In the genomic region with DNA sequence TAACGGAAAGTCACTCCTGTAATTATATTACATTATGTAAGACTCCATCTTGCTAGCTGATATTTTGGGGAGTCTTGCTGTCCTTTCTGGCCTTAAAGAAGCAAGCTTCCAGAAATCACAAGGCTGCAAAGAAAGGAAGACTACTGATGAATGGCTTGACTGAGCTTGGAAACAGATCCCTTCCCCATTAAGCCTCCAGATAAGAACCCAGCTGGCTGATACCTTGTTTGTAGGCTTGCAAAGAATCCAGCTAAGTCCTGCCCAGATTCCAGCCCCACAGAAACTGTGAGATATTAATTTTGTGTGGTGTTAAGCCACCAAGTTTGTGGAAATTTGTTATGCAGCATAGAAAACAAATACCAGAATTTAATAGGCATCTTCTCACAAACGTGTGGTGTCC, we compare ENCODE assay signal across 26 cellular contexts. TPM values are rescaled to one million over a fixed set of nuclear protein-coding genes. Genes with fewer than 3 reads are reported as not detected.
A peak's percentile ranks its signal among the peaks of the same experiment; 100 is the strongest.
DNase-seq lines count a peak whose midpoint lies in the region; ATAC-seq, FAIRE-seq and TF ChIP-seq lines count a peak whose summit lies in the region.
"Had no signal": no experiment of that assay in that cellular context is flagged by ENCODE, and none has a peak within 500 bp of the region (broad histone marks: within the 10 kb centered on the region; RNA-seq: fewer than 3 reads in every experiment).

No MANE protein-coding gene starts in this region.

- no peaks in the 10 kb centered on the region for H3K27me3 Mint-ChIP-seq in activated T-cell treated with anti-CD3 and anti-CD28 coated beads, Interleukin-2, amount 50 U/mL, for 72 hours (ENCODE audit: low read depth)
- H3K27me3 Mint-ChIP-seq: CD4-positive, alpha-beta T cell had no signal

- H2BK5ac ChIP-seq in mesendoderm (ENCODE audit: low read length) = no peak overlapping the region

- no peaks in the 10 kb centered on the region for H3K4me1 Mint-ChIP-seq in activated T-cell treated with anti-CD3 and anti-CD28 coated beads, Interleukin-2, amount 50 U/mL, for 72 hours (ENCODE audit: low read depth)
- H3K4me1 Mint-ChIP-seq: CD14-positive monocyte had no signal

- H3K27ac ChIP-seq in A549 = peak overlapping the region; percentile 43 to 82
- peak overlapping the region; percentile 98 for H3K27ac ChIP-seq in Panc1 (ENCODE audit: low read length)
- no peak overlapping the region for H3K27ac ChIP-seq in mesendoderm (ENCODE audit: low read depth, low read length)
- no peak overlapping the region for H3K27ac ChIP-seq in gastrocnemius medialis
- H3K27ac ChIP-seq: 22Rv1; BLaER1 treated with 17β-estradiol and CSF1 and Interleukin-3, amounts not matched to agents 10 nM and 100 nM had no signal

- BruUV-seq in Panc1 (replicated peaks; lab: Mats Ljungman, UMichigan) = no TSS peak

- no peak overlapping the region for H4K5ac ChIP-seq in mesendoderm (ENCODE audit: low read length)

- POLR2A ChIA-PET in A549 (lab: Yijun Ruan, JAX) (interaction anchor here (0.8 kb wide), 1 partner anchor 50 kb away, joined by 6 read pairs; a partner anchor contains a TSS), Panc1 (lab: Charles Lee) (no interaction called here)

- H3K9me3 Mint-ChIP-seq in activated T-cell treated with anti-CD3 and anti-CD28 coated beads, Interleukin-2, amount 50 U/mL, for 72 hours = peaks cover 0 to 7% of the 10 kb centered on the region in 2 donors

- H3K56ac ChIP-seq in mesendoderm (ENCODE audit: low read length) = no peak overlapping the region

- TF ChIP-seq POLR2A in A549 (IDR thresholded peaks at IDR 0.05; ENCODE audit: low read length) = no peak
- no peak for TF ChIP-seq POLR2A in gastrocnemius medialis (IDR thresholded peaks at IDR 0.05)

- H3K36me3 Mint-ChIP-seq in activated T-cell treated with anti-CD3 and anti-CD28 coated beads, Interleukin-2, amount 50 U/mL, for 72 hours (ENCODE audit: insufficient read depth in 2 of 2) = no peaks in the 10 kb centered on the region
- H3K36me3 Mint-ChIP-seq: CD14-positive monocyte had no signal

- no peak overlapping the region for H3K4me3 Mint-ChIP-seq in activated T-cell treated with anti-CD3 and anti-CD28 coated beads, Interleukin-2, amount 50 U/mL, for 72 hours
- H3K4me3 Mint-ChIP-seq: CD14-positive monocyte; CD4-positive, alpha-beta T cell; CD8-positive, alpha-beta memory T cell; HFFc6 had no signal

- H3K27me3 ChIP-seq in Panc1 (ENCODE audit: control insufficient read depth, insufficient read depth, low read length) (no peaks in the 10 kb centered on the region), mesendoderm (ENCODE audit: insufficient read depth, low read length, poor library complexity) (no peaks in the 10 kb centered on the region), gastrocnemius medialis (no peaks in the 10 kb centered on the region)
- H3K27me3 ChIP-seq: BE2C; BLaER1 treated with 17β-estradiol and CSF1 and Interleukin-3, amounts not matched to agents 10 nM and 100 nM had no signal

- 75% methylated on average over 2 of the region's 2 CpGs for WGBS in A549 (ENCODE audit: missing lambda C conversion rate)
- WGBS in mesendoderm (ENCODE audit: extremely low coverage, insufficient coverage, low lambda C conversion rate) = no CpG with 5 or more reads among the region's 2 CpGs

- no peak overlapping the region for H3K9ac ChIP-seq in mesendoderm (ENCODE audit: low read length)
- H3K9ac ChIP-seq: BLaER1 treated with 17β-estradiol and CSF1 and Interleukin-3, amounts not matched to agents 10 nM and 100 nM had no signal

- H3K9me3 ChIP-seq in A549 (peaks cover 20% of the 10 kb centered on the region; the same call in 2 of the 3 replicates), Panc1 (ENCODE audit: control insufficient read depth, insufficient read depth, low read depth, low read length) (peaks cover 42% of the 10 kb centered on the region; the same call in 1 of the 2 replicates), gastrocnemius medialis (no peaks in the 10 kb centered on the region)
- H3K9me3 ChIP-seq: BE2C, HAP-1 had no signal

- H3K79me1 ChIP-seq in mesendoderm (ENCODE audit: low read length) = no peaks in the 10 kb centered on the region

- H3K23ac ChIP-seq in mesendoderm (ENCODE audit: low read length) = no peak overlapping the region

- H3K4me1 ChIP-seq in A549 = peaks cover 39% of the 10 kb centered on the region
- peaks cover 20% of the 10 kb centered on the region; the same call in 1 of the 2 replicates for H3K4me1 ChIP-seq in Panc1 (ENCODE audit: control insufficient read depth, insufficient read depth, low read length)
- no peaks in the 10 kb centered on the region for H3K4me1 ChIP-seq in mesendoderm (ENCODE audit: control insufficient read depth, low read depth, low read length)
- no peaks in the 10 kb centered on the region for H3K4me1 ChIP-seq in gastrocnemius medialis
- H3K4me1 ChIP-seq: BLaER1 treated with 17β-estradiol and CSF1 and Interleukin-3, amounts not matched to agents 10 nM and 100 nM; HAP-1 had no signal

- no peak for ATAC-seq in A549
- no peak for ATAC-seq in Panc1
- ATAC-seq in gastrocnemius medialis = no peak
- ATAC-seq in activated T-cell treated with anti-CD3 and anti-CD28 coated beads, Interleukin-2, amount 50 U/mL, for 72 hours (replicated peaks in 1 of 2) = no peak
- ATAC-seq in GM18861 (IDR thresholded peaks at IDR 0.05; ENCODE audit: unreplicated experiment) = no peak
- ATAC-seq: GM12878 had no signal

- H2AK5ac ChIP-seq in mesendoderm (ENCODE audit: low read length) = no peak overlapping the region

- FAIRE-seq in A549 (lab: Jason Lieb, UNC) = no peak
- FAIRE-seq: A204.1, D721Med, GM12878 had no signal

- no peak overlapping the region for H2BK120ac ChIP-seq in mesendoderm (ENCODE audit: low read depth, low read length)

- in situ Hi-C loops in Panc1 (cut with HindIII; ENCODE audit: low pct_unique_long_range_greater_than_20kb, low sequenced_read_pairs) = no loop called here
- in situ Hi-C loops in gastrocnemius medialis (cut with MboI; ENCODE audit: low sequenced_read_pairs in 4 of 4) = no loop called here

- DNase-seq in A549 (ENCODE audit: low read depth in 1 of 2, low spot score in 1 of 2) = no peak
- no peak for DNase-seq in Panc1 (ENCODE audit: low read depth, low spot score)
- DNase-seq in astrocyte of the hippocampus (ENCODE audit: low read depth, low spot score) = peak; percentile 18
- DNase-seq in mesendoderm = peak; percentile 25
- DNase-seq in gastrocnemius medialis = no peak
- DNase-seq in stimulated activated naive CD4-positive, alpha-beta T cell (lab: John Stamatoyannopoulos, UW) = no peak
- no peak for DNase-seq in activated T-cell treated with anti-CD3 and anti-CD28 coated beads, Interleukin-2, amount 50 U/mL, for 72 hours
- DNase-seq: ACHN; AML-193; BE2C; CD4-positive, alpha-beta T cell; CD8-positive, alpha-beta memory T cell; DMS 273 treated with DMSO at 0.1 percent for 48 hours; DMS79; EL; GDM1; GOT3; HFFc6 had no signal

- no peak overlapping the region for H4K8ac ChIP-seq in mesendoderm (ENCODE audit: low read depth, low read length)

- no peak for TF ChIP-seq EP300 in A549 (IDR thresholded peaks at IDR 0.05)

- CTCF ChIA-PET in A549 (lab: Yijun Ruan, JAX) = no interaction called here
- CTCF ChIA-PET in Panc1 (lab: Charles Lee) = no interaction called here

- H2BK15ac ChIP-seq in mesendoderm (replicated peaks; ENCODE audit: low read depth) = no peak overlapping the region

- TF ChIP-seq CTCF in A549 (IDR thresholded peaks at IDR 0.05) (no peak), Panc1 (IDR thresholded peaks at IDR 0.05) (no peak), gastrocnemius medialis (IDR thresholded peaks at IDR 0.05 in 4 of 5, conservative IDR thresholded peaks at IDR 0.05 in 1 of 5) (no peak)

- H3K4me2 ChIP-seq in A549 (no peak overlapping the region), mesendoderm (ENCODE audit: low read length) (no peak overlapping the region)
- H3K4me2 ChIP-seq: BLaER1 treated with 17β-estradiol and CSF1 and Interleukin-3, amounts not matched to agents 10 nM and 100 nM had no signal

- H3K36me3 ChIP-seq in Panc1 (ENCODE audit: control insufficient read depth, insufficient read depth, low read length) (no peaks in the 10 kb centered on the region), mesendoderm (ENCODE audit: control insufficient read depth, insufficient read depth, low read length) (no peaks in the 10 kb centered on the region), gastrocnemius medialis (no peaks in the 10 kb centered on the region)
- H3K36me3 ChIP-seq: BE2C; BLaER1 treated with 17β-estradiol and CSF1 and Interleukin-3, amounts not matched to agents 10 nM and 100 nM; HAP-1 had no signal

- intact Hi-C loops in Panc1 (cut with micrococcal nuclease; ENCODE audit: unreplicated experiment) (no loop called here), gastrocnemius medialis (cut with DNase I; ENCODE audit: low total_unique reads) (no loop called here)

- TF ChIP-seq RAD21 in A549 (conservative IDR thresholded peaks at IDR 0.05 in 1 of 2, IDR thresholded peaks at IDR 0.05 in 1 of 2) = no peak

- no peak overlapping the region for H3K4me3 ChIP-seq in A549
- H3K4me3 ChIP-seq in Panc1 (ENCODE audit: low read depth in 2 of 2, low read length in 2 of 2) = no peak overlapping the region
- H3K4me3 ChIP-seq in mesendoderm (ENCODE audit: low read length) = no peak overlapping the region
- H3K4me3 ChIP-seq in gastrocnemius medialis = no peak overlapping the region
- H3K4me3 ChIP-seq: BLaER1 treated with 17β-estradiol and CSF1 and Interleukin-3, amounts not matched to agents 10 nM and 100 nM; GM12878; HAP-1 had no signal

- no peak overlapping the region for H3K18ac ChIP-seq in mesendoderm (ENCODE audit: low read length)

- H3K79me2 ChIP-seq in mesendoderm (ENCODE audit: control insufficient read depth, insufficient read depth, low read length) = no peaks in the 10 kb centered on the region

- H3K27ac Mint-ChIP-seq in activated T-cell treated with anti-CD3 and anti-CD28 coated beads, Interleukin-2, amount 50 U/mL, for 72 hours = no peak overlapping the region
- H3K27ac Mint-ChIP-seq: CD14-positive monocyte; CD4-positive, alpha-beta T cell; CD8-positive, alpha-beta memory T cell; HFFc6 had no signal

- H3K4ac ChIP-seq in mesendoderm (ENCODE audit: low read depth, low read length) = no peak overlapping the region

RNA-seq across cellular contexts. Expression of a gene that starts 49.9 kb away (rescaled TPM):
- polyA plus RNA-seq in A549 (2011; rRNA removed) (94.8 and 123 TPM in 2 replicates), A549 (2017; fragmentation: RNase III; extraction: RNeasy Plus Mini Kit Qiagen cat#74134 plus additional on column Dnase treatment) (65.2 to 80.8 TPM (median 70.9 TPM) in 3 replicates)
- 23.5 and 26.4 TPM in 2 replicates for polyA plus RNA-seq in A549 (2012; cell fraction: cytosol; rRNA removed)
- 13.9 and 14.6 TPM in 2 replicates for polyA plus RNA-seq in A549 (2012; cell fraction: nucleus; rRNA removed)
- 32.9 and 34.3 TPM in 2 replicates for polyA minus RNA-seq in A549 (2011; rRNA and poly(A)+ RNA removed)
- total RNA-seq in Panc1 (2021; ENCODE audit: unreplicated experiment) (89.0 TPM), gastrocnemius medialis (100 to 1,000 TPM in 1 of 4 donors, 10 to 100 TPM in 3; 42.8 to 112 (median 60.6) TPM)
- 51.2 TPM for polyA plus RNA-seq in Panc1 (2012; ENCODE audit: insufficient read length)
- polyA plus RNA-seq in mesendoderm (2013, experiment 1 of 2) = 21.7 TPM
- 22.7 TPM for polyA plus RNA-seq in mesendoderm (2013, experiment 2 of 2)
- total RNA-seq in activated T-cell treated with anti-CD3 and anti-CD28 coated beads, Interleukin-2, amount 50 U/mL, for 72 hours = 10 to 100 TPM; 30.5 to 31.6 TPM

Comparison
In these comparisons a context has a peak if more than half of its experiments do, and no peak if none do; other contexts are left out.
1. DNase-seq: peak in astrocyte of the hippocampus (single experiment) and mesendoderm (single experiment); none in A549 (0 of 2), Panc1 (single experiment), gastrocnemius medialis (0 of 2), stimulated activated naive CD4-positive, alpha-beta T cell (0 of 6) and activated T-cell treated with anti-CD3 and anti-CD28 coated beads, Interleukin-2, amount 50 U/mL, for 72 hours (0 of 2).
2. H3K27ac ChIP-seq: peak in A549 (2 of 2) and Panc1 (single experiment); none in mesendoderm (single experiment) and gastrocnemius medialis (0 of 4).